In genomic region chr13:93305886-93306285, GRCh38 we compare ENCODE assay signal across 1 cellular context.
TF ChIP-seq lines count a peak whose summit lies in the region.

No MANE protein-coding gene starts in this region.

TF ChIP-seq in SK-N-SH treated with all-trans-retinoic acid at 6 μM for 48 hours, 23 proteins besides CTCF, POLR2A, EP300 and RAD21 (continued from another document):
- no peak for TF ChIP-seq POU6F1 (CRISPR knock-in tag; IDR thresholded peaks at IDR 0.05; ENCODE audit: borderline replicate concordance, low read depth)
- no peak for TF ChIP-seq ZNF565 (CRISPR knock-in tag; conservative IDR thresholded peaks at IDR 0.05; ENCODE audit: low read depth)
- no peak for TF ChIP-seq CREB5 (CRISPR knock-in tag; IDR thresholded peaks at IDR 0.05; ENCODE audit: low read depth)
- no peak for TF ChIP-seq CSDC2 (CRISPR knock-in tag; IDR thresholded peaks at IDR 0.05)
- no peak for TF ChIP-seq ZFP3 (CRISPR knock-in tag; IDR thresholded peaks at IDR 0.05)
- no peak for TF ChIP-seq TSHZ2 (CRISPR knock-in tag; IDR thresholded peaks at IDR 0.05)
- no peak for TF ChIP-seq TOX (CRISPR knock-in tag; IDR thresholded peaks at IDR 0.05; ENCODE audit: borderline replicate concordance)
- TF ChIP-seq TCF4 (CRISPR knock-in tag; IDR thresholded peaks at IDR 0.05; ENCODE audit: borderline replicate concordance) = no peak
- TF ChIP-seq ISL1 (CRISPR knock-in tag; IDR thresholded peaks at IDR 0.05) = no peak
